In genomic region chr4:73518340-73518739, GRCh38 we compare ENCODE assay signal across 1 cellular context.
TF ChIP-seq lines count a peak whose summit lies in the region.

No MANE protein-coding gene starts in this region.

TF ChIP-seq in HepG2, 621 proteins besides CTCF, POLR2A, EP300 and RAD21 (continued from another document):
- 0 out of 2 replicates have a peak, but pooled peaks have one; percentile 20 for TF ChIP-seq ZNF292 (CRISPR knock-in tag; IDR thresholded peaks at IDR 0.05; ENCODE audit: borderline replicate concordance, low read depth)
- TF ChIP-seq, protein P1, sequence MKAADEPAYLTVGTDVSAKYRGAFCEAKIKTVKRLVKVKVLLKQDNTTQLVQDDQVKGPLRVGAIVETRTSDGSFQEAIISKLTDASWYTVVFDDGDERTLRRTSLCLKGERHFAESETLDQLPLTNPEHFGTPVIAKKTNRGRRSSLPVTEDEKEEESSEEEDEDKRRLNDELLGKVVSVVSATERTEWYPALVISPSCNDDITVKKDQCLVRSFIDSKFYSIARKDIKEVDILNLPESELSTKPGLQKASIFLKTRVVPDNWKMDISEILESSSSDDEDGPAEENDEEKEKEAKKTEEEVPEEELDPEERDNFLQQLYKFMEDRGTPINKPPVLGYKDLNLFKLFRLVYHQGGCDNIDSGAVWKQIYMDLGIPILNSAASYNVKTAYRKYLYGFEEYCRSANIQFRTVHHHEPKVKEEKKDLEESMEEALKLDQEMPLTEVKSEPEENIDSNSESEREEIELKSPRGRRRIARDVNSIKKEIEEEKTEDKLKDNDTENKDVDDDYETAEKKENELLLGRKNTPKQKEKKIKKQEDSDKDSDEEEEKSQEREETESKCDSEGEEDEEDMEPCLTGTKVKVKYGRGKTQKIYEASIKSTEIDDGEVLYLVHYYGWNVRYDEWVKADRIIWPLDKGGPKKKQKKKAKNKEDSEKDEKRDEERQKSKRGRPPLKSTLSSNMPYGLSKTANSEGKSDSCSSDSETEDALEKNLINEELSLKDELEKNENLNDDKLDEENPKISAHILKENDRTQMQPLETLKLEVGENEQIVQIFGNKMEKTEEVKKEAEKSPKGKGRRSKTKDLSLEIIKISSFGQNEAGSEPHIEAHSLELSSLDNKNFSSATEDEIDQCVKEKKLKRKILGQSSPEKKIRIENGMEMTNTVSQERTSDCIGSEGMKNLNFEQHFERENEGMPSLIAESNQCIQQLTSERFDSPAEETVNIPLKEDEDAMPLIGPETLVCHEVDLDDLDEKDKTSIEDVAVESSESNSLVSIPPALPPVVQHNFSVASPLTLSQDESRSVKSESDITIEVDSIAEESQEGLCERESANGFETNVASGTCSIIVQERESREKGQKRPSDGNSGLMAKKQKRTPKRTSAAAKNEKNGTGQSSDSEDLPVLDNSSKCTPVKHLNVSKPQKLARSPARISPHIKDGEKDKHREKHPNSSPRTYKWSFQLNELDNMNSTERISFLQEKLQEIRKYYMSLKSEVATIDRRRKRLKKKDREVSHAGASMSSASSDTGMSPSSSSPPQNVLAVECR (CRISPR knock-in tag; IDR thresholded peaks at IDR 0.05; ENCODE audit: borderline replicate concordance) = peak; percentile 26; the same call in 1 of the 2 replicates
- no peak; the same call in 1 of the 2 replicates for TF ChIP-seq BORCS8-MEF2B (CRISPR knock-in tag; IDR thresholded peaks at IDR 0.05)
- TF ChIP-seq PITX1 (CRISPR knock-in tag; IDR thresholded peaks at IDR 0.05) = peak; percentile 73
- peak; percentile 69 for TF ChIP-seq ZMYM4 (CRISPR knock-in tag; IDR thresholded peaks at IDR 0.05)
- no peak for TF ChIP-seq ZNF792 (CRISPR knock-in tag; IDR thresholded peaks at IDR 0.05)
- peak; percentile 21; the same call in 1 of the 2 replicates for TF ChIP-seq SAP130 (CRISPR knock-in tag; IDR thresholded peaks at IDR 0.05; ENCODE audit: low read depth)
- TF ChIP-seq, protein P2, sequence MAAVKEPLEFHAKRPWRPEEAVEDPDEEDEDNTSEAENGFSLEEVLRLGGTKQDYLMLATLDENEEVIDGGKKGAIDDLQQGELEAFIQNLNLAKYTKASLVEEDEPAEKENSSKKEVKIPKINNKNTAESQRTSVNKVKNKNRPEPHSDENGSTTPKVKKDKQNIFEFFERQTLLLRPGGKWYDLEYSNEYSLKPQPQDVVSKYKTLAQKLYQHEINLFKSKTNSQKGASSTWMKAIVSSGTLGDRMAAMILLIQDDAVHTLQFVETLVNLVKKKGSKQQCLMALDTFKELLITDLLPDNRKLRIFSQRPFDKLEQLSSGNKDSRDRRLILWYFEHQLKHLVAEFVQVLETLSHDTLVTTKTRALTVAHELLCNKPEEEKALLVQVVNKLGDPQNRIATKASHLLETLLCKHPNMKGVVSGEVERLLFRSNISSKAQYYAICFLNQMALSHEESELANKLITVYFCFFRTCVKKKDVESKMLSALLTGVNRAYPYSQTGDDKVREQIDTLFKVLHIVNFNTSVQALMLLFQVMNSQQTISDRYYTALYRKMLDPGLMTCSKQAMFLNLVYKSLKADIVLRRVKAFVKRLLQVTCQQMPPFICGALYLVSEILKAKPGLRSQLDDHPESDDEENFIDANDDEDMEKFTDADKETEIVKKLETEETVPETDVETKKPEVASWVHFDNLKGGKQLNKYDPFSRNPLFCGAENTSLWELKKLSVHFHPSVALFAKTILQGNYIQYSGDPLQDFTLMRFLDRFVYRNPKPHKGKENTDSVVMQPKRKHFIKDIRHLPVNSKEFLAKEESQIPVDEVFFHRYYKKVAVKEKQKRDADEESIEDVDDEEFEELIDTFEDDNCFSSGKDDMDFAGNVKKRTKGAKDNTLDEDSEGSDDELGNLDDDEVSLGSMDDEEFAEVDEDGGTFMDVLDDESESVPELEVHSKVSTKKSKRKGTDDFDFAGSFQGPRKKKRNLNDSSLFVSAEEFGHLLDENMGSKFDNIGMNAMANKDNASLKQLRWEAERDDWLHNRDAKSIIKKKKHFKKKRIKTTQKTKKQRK (IDR thresholded peaks at IDR 0.05; ENCODE audit: low read length) = no peak
- no peak for TF ChIP-seq ATM (IDR thresholded peaks at IDR 0.05; ENCODE audit: borderline replicate concordance)
- TF ChIP-seq FOXA1 (IDR thresholded peaks at IDR 0.05) = no peak
- TF ChIP-seq FOXA1 (CRISPR knock-in tag; IDR thresholded peaks at IDR 0.05) = peak; percentile 34; the same call in 1 of the 2 replicates
- TF ChIP-seq ETV6 (CRISPR knock-in tag; conservative IDR thresholded peaks at IDR 0.05) = no peak
- peak; percentile 27; the same call in 1 of the 2 replicates for TF ChIP-seq FOXA3 (CRISPR knock-in tag; IDR thresholded peaks at IDR 0.05)
- no peak for TF ChIP-seq EZH2 (conservative IDR thresholded peaks at IDR 0.05; ENCODE audit: low read depth, low read length)
- TF ChIP-seq SP5 (CRISPR knock-in tag; IDR thresholded peaks at IDR 0.05; ENCODE audit: borderline replicate concordance, low read depth) = peak; percentile 38; the same call in 1 of the 2 replicates
- TF ChIP-seq, protein P3, sequence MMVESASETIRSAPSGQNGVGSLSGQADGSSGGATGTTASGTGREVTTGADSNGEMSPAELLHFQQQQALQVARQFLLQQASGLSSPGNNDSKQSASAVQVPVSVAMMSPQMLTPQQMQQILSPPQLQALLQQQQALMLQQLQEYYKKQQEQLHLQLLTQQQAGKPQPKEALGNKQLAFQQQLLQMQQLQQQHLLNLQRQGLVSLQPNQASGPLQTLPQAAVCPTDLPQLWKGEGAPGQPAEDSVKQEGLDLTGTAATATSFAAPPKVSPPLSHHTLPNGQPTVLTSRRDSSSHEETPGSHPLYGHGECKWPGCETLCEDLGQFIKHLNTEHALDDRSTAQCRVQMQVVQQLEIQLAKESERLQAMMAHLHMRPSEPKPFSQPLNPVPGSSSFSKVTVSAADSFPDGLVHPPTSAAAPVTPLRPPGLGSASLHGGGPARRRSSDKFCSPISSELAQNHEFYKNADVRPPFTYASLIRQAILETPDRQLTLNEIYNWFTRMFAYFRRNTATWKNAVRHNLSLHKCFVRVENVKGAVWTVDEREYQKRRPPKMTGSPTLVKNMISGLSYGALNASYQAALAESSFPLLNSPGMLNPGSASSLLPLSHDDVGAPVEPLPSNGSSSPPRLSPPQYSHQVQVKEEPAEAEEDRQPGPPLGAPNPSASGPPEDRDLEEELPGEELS (CRISPR knock-in tag; IDR thresholded peaks at IDR 0.05) = 0 out of 2 replicates have a peak, but pooled peaks have one; percentile 21
- TF ChIP-seq FOXC1 (CRISPR knock-in tag; IDR thresholded peaks at IDR 0.05; ENCODE audit: borderline replicate concordance) = 0 out of 2 replicates have a peak, but pooled peaks have one; percentile 40
